In genomic region chr10:84175436-84175835, GRCh38 we compare ENCODE assay signal across 20 cellular contexts. TPM values are rescaled to one million over a fixed set of nuclear protein-coding genes. Genes with fewer than 3 reads are reported as not detected.
DNase-seq lines count a peak whose midpoint lies in the region; ATAC-seq, FAIRE-seq and TF ChIP-seq lines count a peak whose summit lies in the region.
"Had no signal": no experiment of that assay in that cellular context is flagged by ENCODE, and none has a peak within 500 bp of the region (broad histone marks: within the 10 kb centered on the region; RNA-seq: fewer than 3 reads in every experiment).

No MANE protein-coding gene starts in this region.

- H3F3A ChIP-seq in SK-N-SH (replicated peaks; ENCODE audit: insufficient read depth), result no peaks in the 10 kb centered on the region

- no peak overlapping the region for H4K91ac ChIP-seq in trophoblast cell (ENCODE audit: low read depth, low read length)

- H3K27me3 ChIP-seq in trophoblast cell (ENCODE audit: insufficient read depth, low read length), result no peaks in the 10 kb centered on the region
- no peaks in the 10 kb centered on the region for H3K27me3 ChIP-seq in mesendoderm (ENCODE audit: insufficient read depth, low read length, poor library complexity)
- H3K27me3 ChIP-seq in SK-N-SH (ENCODE audit: insufficient read depth), result no peaks in the 10 kb centered on the region
- H3K27me3 ChIP-seq: BLaER1 had no signal

- peak; percentile 16 for FAIRE-seq in GM12891 (lab: Jason Lieb, UNC)
- FAIRE-seq: HepG2 had no signal

- no CpG with 5 or more reads among the region's 6 CpGs for WGBS in trophoblast cell (ENCODE audit: extremely low coverage, insufficient coverage, insufficient read length)
- WGBS in mesendoderm (ENCODE audit: extremely low coverage, insufficient coverage, low lambda C conversion rate), result no CpG with 5 or more reads among the region's 6 CpGs
- WGBS in SK-N-SH (ENCODE audit: low lambda C conversion rate), result 60% methylated on average over 6 of the region's 6 CpGs

- H3K4me1 ChIP-seq in trophoblast cell (ENCODE audit: control insufficient read depth in 1 of 2, insufficient read depth in 2 of 2, low read length in 2 of 2), result no peaks in the 10 kb centered on the region
- H3K4me1 ChIP-seq in mesendoderm (ENCODE audit: control insufficient read depth, low read depth, low read length), result no peaks in the 10 kb centered on the region
- peaks cover 0 to 8% of the 10 kb centered on the region in 2 experiments; a peak in 1 of 4 replicates for H3K4me1 ChIP-seq in SK-N-SH (ENCODE audit: control insufficient read depth in 1 of 2, insufficient read depth in 2 of 2, low read depth in 1 of 2, low read length in 1 of 2)

- no peaks in the 10 kb centered on the region for H3K9me2 ChIP-seq in SK-N-SH

- H3K18ac ChIP-seq in trophoblast cell (ENCODE audit: low read length) (no peak overlapping the region), mesendoderm (ENCODE audit: low read length) (no peak overlapping the region)

- no peak overlapping the region for H3K4me3 ChIP-seq in coronary artery
- peak overlapping the region; percentile 46 for H3K4me3 ChIP-seq in trophoblast cell (ENCODE audit: low read depth, low read length)
- H3K4me3 ChIP-seq in mesendoderm (ENCODE audit: low read length), result no peak overlapping the region
- no peak overlapping the region for H3K4me3 ChIP-seq in SK-N-SH (ENCODE audit: low read depth in 2 of 2, low read length in 1 of 2)
- H3K4me3 ChIP-seq: BLaER1 had no signal

- H3K9me3 ChIP-seq in trophoblast cell (ENCODE audit: insufficient read depth, low read depth, low read length), result peaks cover 3% of the 10 kb centered on the region
- no peaks in the 10 kb centered on the region for H3K9me3 ChIP-seq in SK-N-SH
- H3K9me3 ChIP-seq: BLaER1 had no signal

- H3K4me1 Mint-ChIP-seq in immature natural killer cell, result peaks cover 12 to 17% of the 10 kb centered on the region in 2 donors

- POLR2A ChIA-PET in SK-N-SH (lab: Yijun Ruan, JAX), result no interaction called here

- H3K4ac ChIP-seq in trophoblast cell (ENCODE audit: low read depth, low read length) (no peak overlapping the region), mesendoderm (ENCODE audit: low read depth, low read length) (no peak overlapping the region)

- no peaks in the 10 kb centered on the region for H3K36me3 ChIP-seq in trophoblast cell (ENCODE audit: control insufficient read depth in 1 of 2, insufficient read depth in 2 of 2, low read length in 2 of 2)
- no peaks in the 10 kb centered on the region for H3K36me3 ChIP-seq in mesendoderm (ENCODE audit: control insufficient read depth, insufficient read depth, low read length)
- H3K36me3 ChIP-seq in SK-N-SH (replicated peaks in 1 of 2; ENCODE audit: control insufficient read depth in 1 of 2, insufficient read depth in 2 of 2, low read length in 1 of 2), result no peaks in the 10 kb centered on the region
- H3K36me3 ChIP-seq: BLaER1 had no signal

- TF ChIP-seq POLR2A in GM12891 (IDR thresholded peaks at IDR 0.05; ENCODE audit: low read depth, low read length), result no peak

- H3K27ac ChIP-seq in coronary artery (no peak overlapping the region), trophoblast cell (ENCODE audit: low read depth, low read length) (no peak overlapping the region), mesendoderm (ENCODE audit: low read depth, low read length) (no peak overlapping the region), SK-N-SH (ENCODE audit: low read depth in 2 of 2, low read length in 1 of 2) (no peak overlapping the region)
- H3K27ac ChIP-seq: BLaER1 had no signal

- peak overlapping the region in 5 of 6 donors; percentile 21 to 56 (median 40) for H3K27ac Mint-ChIP-seq in immature natural killer cell
- H3K27ac Mint-ChIP-seq: CD14-positive monocyte, HFFc6 had no signal

- H3K4me2 ChIP-seq in trophoblast cell (ENCODE audit: low read length), result no peak overlapping the region
- no peak overlapping the region for H3K4me2 ChIP-seq in mesendoderm (ENCODE audit: low read length)
- no peak overlapping the region for H3K4me2 ChIP-seq in SK-N-SH
- H3K4me2 ChIP-seq: BLaER1 had no signal

- H3K79me1 ChIP-seq in trophoblast cell (ENCODE audit: low read length) (no peaks in the 10 kb centered on the region), mesendoderm (ENCODE audit: low read length) (no peaks in the 10 kb centered on the region)

- no peaks in the 10 kb centered on the region for H4K20me1 ChIP-seq in SK-N-SH (ENCODE audit: insufficient read depth)
- H4K20me1 ChIP-seq: BLaER1 had no signal

- no peak for TF ChIP-seq CTCF in coronary artery (IDR thresholded peaks at IDR 0.05)
- TF ChIP-seq CTCF in SK-N-SH (IDR thresholded peaks at IDR 0.05), result no peak

- CTCF ChIA-PET in SK-N-SH (lab: Yijun Ruan, JAX), result no interaction called here

- H2BK120ac ChIP-seq in trophoblast cell (ENCODE audit: insufficient read depth, low read length, poor library complexity) (no peak overlapping the region), mesendoderm (ENCODE audit: low read depth, low read length) (no peak overlapping the region)

- H3K36me3 Mint-ChIP-seq in immature natural killer cell, result no peaks in the 10 kb centered on the region
- H3K36me3 Mint-ChIP-seq: CD14-positive monocyte; CD4-positive, alpha-beta memory T cell had no signal

- no peak for ATAC-seq in HG03139 (IDR thresholded peaks at IDR 0.05; ENCODE audit: unreplicated experiment)
- ATAC-seq: HCT116, HepG2 had no signal

- DNase-seq in GM12891 (ENCODE audit: insufficient read length, low spot score) (no peak), coronary artery (ENCODE audit: low spot score) (peak; percentile 49), immature natural killer cell (no peak), trophoblast cell (no peak), mesendoderm (no peak), SK-N-SH (no peak), T-helper 9 cell (no peak)
- DNase-seq: 8988T; CD4-positive, alpha-beta memory T cell; DMS79 treated with DMSO at 0.1 percent for 48 hours; GF-D8; GOT3; H7; HFFc6 had no signal

- H2AK5ac ChIP-seq in trophoblast cell (ENCODE audit: low read length) (no peak overlapping the region), mesendoderm (ENCODE audit: low read length) (no peak overlapping the region)

- H3K23ac ChIP-seq in trophoblast cell (ENCODE audit: low read length), result no peak overlapping the region
- no peak overlapping the region for H3K23ac ChIP-seq in mesendoderm (ENCODE audit: low read length)

- no peak overlapping the region for H3K56ac ChIP-seq in mesendoderm (ENCODE audit: low read length)

- no peak overlapping the region for H4K8ac ChIP-seq in trophoblast cell (ENCODE audit: low read depth, low read length)
- no peak overlapping the region for H4K8ac ChIP-seq in mesendoderm (ENCODE audit: low read depth, low read length)

- TF ChIP-seq EP300 in SK-N-SH (IDR thresholded peaks at IDR 0.05; ENCODE audit: borderline replicate concordance in 1 of 2, low read depth in 1 of 2, low read length in 1 of 2), result no peak

- H3K14ac ChIP-seq in trophoblast cell (ENCODE audit: low read length), result no peak overlapping the region

- no peak for TF ChIP-seq RAD21 in SK-N-SH (IDR thresholded peaks at IDR 0.05; ENCODE audit: low read length)

- H2BK12ac ChIP-seq in trophoblast cell (ENCODE audit: low read length), result no peak overlapping the region

- H2BK5ac ChIP-seq in trophoblast cell (ENCODE audit: low read depth, low read length, poor library complexity) (no peak overlapping the region), mesendoderm (ENCODE audit: low read length) (no peak overlapping the region)

- peak overlapping the region in 1 of 5 donors; percentile 18 for H3K4me3 Mint-ChIP-seq in immature natural killer cell
- H3K4me3 Mint-ChIP-seq: CD14-positive monocyte; CD4-positive, alpha-beta memory T cell; HFFc6 had no signal

- no peak overlapping the region for H2BK15ac ChIP-seq in mesendoderm (replicated peaks; ENCODE audit: low read depth)

- H3K9ac ChIP-seq in trophoblast cell (ENCODE audit: low read length) (no peak overlapping the region), mesendoderm (ENCODE audit: low read length) (no peak overlapping the region), SK-N-SH (no peak overlapping the region)
- H3K9ac ChIP-seq: BLaER1 had no signal

- H3K27me3 Mint-ChIP-seq in immature natural killer cell (ENCODE audit: low read depth in 3 of 3), result peaks cover 0 to 2% (median 2%) of the 10 kb centered on the region in 3 donors

- no peak overlapping the region for H4K5ac ChIP-seq in mesendoderm (ENCODE audit: low read length)

- no peaks in the 10 kb centered on the region for H3K9me3 Mint-ChIP-seq in immature natural killer cell
- H3K9me3 Mint-ChIP-seq: CD4-positive, alpha-beta memory T cell; HFFc6 had no signal

- no peak overlapping the region for H4K12ac ChIP-seq in trophoblast cell (ENCODE audit: low read depth, low read length)

- H3K79me2 ChIP-seq in trophoblast cell (ENCODE audit: control insufficient read depth, insufficient read depth, low read length, poor library complexity) (no peaks in the 10 kb centered on the region), mesendoderm (ENCODE audit: control insufficient read depth, insufficient read depth, low read length) (no peaks in the 10 kb centered on the region), SK-N-SH (ENCODE audit: insufficient read depth) (no peaks in the 10 kb centered on the region)

- no peak overlapping the region for H2AFZ ChIP-seq in trophoblast cell (ENCODE audit: insufficient read depth, low read length, poor library complexity)
- H2AFZ ChIP-seq in SK-N-SH (ENCODE audit: low read depth), result no peak overlapping the region

RNA-seq across cellular contexts. Expression of gene GPR15LG, which starts 1.8 kb away (rescaled TPM):
- not detected for polyA plus RNA-seq in GM12891 (2012; ENCODE audit: low read depth, missing spikeins)
- polyA plus RNA-seq in immature natural killer cell, result not detected
- polyA plus RNA-seq in trophoblast cell (2013), result not detected in 2 replicates
- polyA plus RNA-seq in mesendoderm (2013, experiment 1 of 2), result not detected
- polyA plus RNA-seq in mesendoderm (2013, experiment 2 of 2), result not detected
- not detected in 2 replicates for polyA plus RNA-seq in SK-N-SH (2012; rRNA removed)
- polyA plus RNA-seq in SK-N-SH (2012; cell fraction: cytosol; rRNA removed), result not detected in 2 replicates
- not detected in 2 replicates for polyA plus RNA-seq in SK-N-SH (2012; cell fraction: nucleus; rRNA removed)
- polyA plus RNA-seq: AG04450; CD14-positive monocyte; CD4-positive, alpha-beta memory T cell; HepG2 had no signal

RNA-seq across cellular contexts. Expression of gene CDHR1, which starts 18.9 kb away (rescaled TPM):
- 0.19 TPM for polyA plus RNA-seq in GM12891 (2012; ENCODE audit: low read depth, missing spikeins)
- polyA plus RNA-seq in immature natural killer cell, result 1 to 10 TPM in 2 of 3 donors, under 1 TPM in 1; 0.27 to 5.9 (median 4.1) TPM
- 0.06 and 0.08 TPM in 2 replicates for polyA plus RNA-seq in trophoblast cell (2013)
- polyA plus RNA-seq in mesendoderm (2013, experiment 1 of 2), result 6.2 TPM
- 5.9 TPM for polyA plus RNA-seq in mesendoderm (2013, experiment 2 of 2)
- 0.02 and 0.05 TPM in 2 replicates for polyA plus RNA-seq in SK-N-SH (2012; rRNA removed)
- 0.05 and 0.10 TPM in 2 replicates for polyA plus RNA-seq in SK-N-SH (2012; cell fraction: cytosol; rRNA removed)
- 0.18 TPM in 2 replicates for polyA plus RNA-seq in SK-N-SH (2012; cell fraction: nucleus; rRNA removed)
- polyA plus RNA-seq: AG04450; CD14-positive monocyte; CD4-positive, alpha-beta memory T cell had no signal

RNA-seq across cellular contexts. Expression of gene GHITM, which starts 36.1 kb away (rescaled TPM):
- polyA plus RNA-seq in GM12891 (2012; ENCODE audit: low read depth, missing spikeins), result 121 TPM
- 100 to 1,000 TPM; 299 to 699 (median 342) TPM for polyA plus RNA-seq in immature natural killer cell
- polyA plus RNA-seq in trophoblast cell (2013), result 72.0 and 73.8 TPM in 2 replicates
- polyA plus RNA-seq in mesendoderm (2013, experiment 1 of 2), result 77.3 TPM
- 76.6 TPM for polyA plus RNA-seq in mesendoderm (2013, experiment 2 of 2)
- 113 and 172 TPM in 2 replicates for polyA plus RNA-seq in SK-N-SH (2012; rRNA removed)
- polyA plus RNA-seq in SK-N-SH (2012; cell fraction: cytosol; rRNA removed), result 165 and 168 TPM in 2 replicates
- 33.6 and 75.5 TPM in 2 replicates for polyA plus RNA-seq in SK-N-SH (2012; cell fraction: nucleus; rRNA removed)

RNA-seq across cellular contexts. Expression of gene LRIT2, which starts 49.9 kb away (rescaled TPM):
- not detected for polyA plus RNA-seq in GM12891 (2012; ENCODE audit: low read depth, missing spikeins)
- not detected for polyA plus RNA-seq in immature natural killer cell
- not detected in 2 replicates for polyA plus RNA-seq in trophoblast cell (2013)
- not detected for polyA plus RNA-seq in mesendoderm (2013, experiment 1 of 2)
- not detected for polyA plus RNA-seq in mesendoderm (2013, experiment 2 of 2)
- polyA plus RNA-seq in SK-N-SH (2012; rRNA removed), result not detected in 2 replicates
- polyA plus RNA-seq in SK-N-SH (2012; cell fraction: cytosol; rRNA removed), result not detected in 2 replicates
- not detected in 2 replicates for polyA plus RNA-seq in SK-N-SH (2012; cell fraction: nucleus; rRNA removed)
- polyA plus RNA-seq: AG04450; CD14-positive monocyte; CD4-positive, alpha-beta memory T cell; HepG2 had no signal
